ENCODE assay signal across 1 cellular context in genomic region chr12:128323526-128323925, GRCh38.
TF ChIP-seq lines count a peak whose summit lies in the region.

No MANE protein-coding gene starts in this region.

TF ChIP-seq in H1, 55 proteins besides CTCF, POLR2A, EP300 and RAD21:
- no peak for TF ChIP-seq JUN (IDR thresholded peaks at IDR 0.05; ENCODE audit: low read depth, low read length)
- no peak for TF ChIP-seq NANOG (IDR thresholded peaks at IDR 0.05; ENCODE audit: insufficient read depth, low read depth, low read length, poor library complexity, severe bottlenecking)
- no peak for TF ChIP-seq GTF2F1 (IDR thresholded peaks at IDR 0.05; ENCODE audit: borderline replicate concordance, low read depth, low read length)
- TF ChIP-seq CHD7 (IDR thresholded peaks at IDR 0.05; ENCODE audit: insufficient replicate concordance, low read length), result no peak
- no peak for TF ChIP-seq EZH2 (IDR thresholded peaks at IDR 0.05; ENCODE audit: low read depth, low read length, severe bottlenecking)
- no peak for TF ChIP-seq ATF2 (IDR thresholded peaks at IDR 0.05; ENCODE audit: low read length)
- TF ChIP-seq EGR1 (IDR thresholded peaks at IDR 0.05; ENCODE audit: borderline replicate concordance, low read depth, low read length), result no peak
- no peak for TF ChIP-seq RBBP5 (IDR thresholded peaks at IDR 0.05; ENCODE audit: borderline replicate concordance, low read depth, low read length)
- no peak for TF ChIP-seq KDM1A (IDR thresholded peaks at IDR 0.05; ENCODE audit: borderline replicate concordance, low read length)
- no peak for TF ChIP-seq SIN3A (conservative IDR thresholded peaks at IDR 0.05 in 1 of 2, IDR thresholded peaks at IDR 0.05 in 1 of 2; ENCODE audit: low read depth in 1 of 2, low read length in 2 of 2)
- TF ChIP-seq SIX5 (IDR thresholded peaks at IDR 0.05; ENCODE audit: low read depth, low read length), result no peak
- no peak for TF ChIP-seq E2F6 (IDR thresholded peaks at IDR 0.05)
- TF ChIP-seq CEBPB (IDR thresholded peaks at IDR 0.05; ENCODE audit: low read depth, low read length), result no peak
- no peak for TF ChIP-seq KDM5A (IDR thresholded peaks at IDR 0.05; ENCODE audit: low read length)
- no peak for TF ChIP-seq SP4 (IDR thresholded peaks at IDR 0.05; ENCODE audit: low read length)
- TF ChIP-seq POU5F1 (IDR thresholded peaks at IDR 0.05; ENCODE audit: low read depth, low read length), result no peak
- no peak for TF ChIP-seq JUND (IDR thresholded peaks at IDR 0.05; ENCODE audit: low read length)
- no peak for TF ChIP-seq CBX5 (IDR thresholded peaks at IDR 0.05; ENCODE audit: low read depth, low read length)
- TF ChIP-seq SAP30 (IDR thresholded peaks at IDR 0.05; ENCODE audit: insufficient read depth, insufficient replicate concordance, low read length), result no peak
TF ChIP-seq in H1: peak in this region for 0.
